15 cellular contexts compared by ENCODE assay signal in the genomic region with DNA sequence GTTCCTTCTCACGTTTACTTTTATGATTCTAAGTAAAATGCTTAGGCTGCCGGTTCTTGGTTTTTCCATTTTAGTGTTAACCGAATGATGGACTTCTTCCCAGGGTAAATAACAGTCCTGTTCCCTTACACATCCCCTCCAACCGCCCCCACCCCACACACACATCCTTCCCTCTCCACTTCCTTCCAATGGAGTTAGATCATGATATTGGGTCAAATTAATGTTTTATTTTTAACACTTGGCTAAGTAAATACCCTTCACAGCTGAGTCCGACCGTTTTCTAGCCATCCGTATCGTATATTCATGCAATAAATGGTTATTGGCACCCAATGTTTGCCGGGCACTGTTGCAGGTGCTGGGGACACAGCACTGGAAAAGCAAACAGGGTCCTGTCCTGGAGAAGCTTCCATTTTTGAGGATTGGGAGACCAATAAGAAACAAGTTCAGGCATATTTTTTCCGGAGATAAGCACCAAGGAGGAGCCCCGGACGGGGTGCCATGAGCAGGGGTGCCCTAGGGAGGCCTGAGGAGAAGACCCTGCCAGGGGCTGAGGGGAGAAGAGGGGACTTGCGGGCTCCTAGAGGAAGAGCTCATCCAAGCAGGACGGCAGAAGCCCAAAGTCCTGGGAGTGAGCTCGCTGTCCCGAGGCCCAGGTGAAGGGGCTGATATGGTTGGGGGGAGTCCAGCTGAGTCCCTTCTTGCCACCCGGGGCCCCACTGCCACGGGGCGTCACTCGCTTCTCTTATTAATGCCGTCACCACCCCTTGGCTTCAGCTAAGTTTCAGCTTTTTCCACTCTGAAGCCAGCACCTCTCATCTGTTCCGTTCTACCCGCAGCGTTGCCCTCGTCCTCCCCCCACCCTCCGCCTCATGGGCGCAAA.
DNase-seq lines count a peak whose midpoint lies in the region; TF ChIP-seq lines count a peak whose summit lies in the region.
"Had no signal": no experiment of that assay in that cellular context is flagged by ENCODE, and none has a peak within 500 bp of the region (broad histone marks: within the 10 kb centered on the region; RNA-seq: fewer than 3 reads in every experiment).

No MANE protein-coding gene starts in this region.

- peaks cover 6% of the 10 kb centered on the region for H3K4me1 Mint-ChIP-seq in chondrocyte (ENCODE audit: low read depth)

- peak overlapping the region; percentile 68 for H3K4me2 ChIP-seq in smooth muscle cell

- TF ChIP-seq POLR2A in lower leg skin (IDR thresholded peaks at IDR 0.05) (no peak), testis (IDR thresholded peaks at IDR 0.05) (no peak)

- WGBS in lower leg skin, 2 donors = 50 to 51% methylated on average over 26 of the region's 27 CpGs
- WGBS in smooth muscle cell (ENCODE audit: low lambda C conversion rate) = 82% methylated on average over 26 of the region's 27 CpGs
- 41 to 42% methylated on average over 27 of the region's 27 CpGs for WGBS in testis, 2 donors

- H3K27me3 Mint-ChIP-seq in chondrocyte (ENCODE audit: low read depth) = peaks cover 9% of the 10 kb centered on the region

- peaks cover 25% of the 10 kb centered on the region for H3K4me1 ChIP-seq in HUES6 (ENCODE audit: control insufficient read depth, insufficient read depth, low read length)
- H3K4me1 ChIP-seq in smooth muscle cell (ENCODE audit: low read depth) = no peaks in the 10 kb centered on the region
- no peaks in the 10 kb centered on the region for H3K4me1 ChIP-seq in testis

- TF ChIP-seq CTCF in chondrocyte (IDR thresholded peaks at IDR 0.05) (no peak), lower leg skin (IDR thresholded peaks at IDR 0.05) (no peak), smooth muscle cell (IDR thresholded peaks at IDR 0.05; ENCODE audit: borderline replicate concordance, insufficient read depth, poor library complexity, severe bottlenecking) (no peak), testis (IDR thresholded peaks at IDR 0.05) (no peak)

- no peaks in the 10 kb centered on the region for H3K36me3 ChIP-seq in HUES6 (ENCODE audit: control insufficient read depth, insufficient read depth, low read length)
- no peaks in the 10 kb centered on the region for H3K36me3 ChIP-seq in smooth muscle cell (ENCODE audit: low read depth)
- H3K36me3 ChIP-seq in testis (ENCODE audit: low read depth, missing control alignments) = no peaks in the 10 kb centered on the region

- no peak overlapping the region for H3K27ac Mint-ChIP-seq in chondrocyte (ENCODE audit: unreplicated experiment)
- H3K27ac Mint-ChIP-seq: T-helper 1 cell treated with Interleukin-12 subunit alpha and Interleukin-12 subunit beta and Interleukin-4 antibody, amounts not matched to agents 30 μg/mL and 1 μg/mL, for 36 hours had no signal

- H3K9ac ChIP-seq in HUES6 (ENCODE audit: low read length) (no peak overlapping the region), smooth muscle cell (ENCODE audit: low read depth) (no peak overlapping the region)

- DNase-seq in chondrocyte (ENCODE audit: low spot score) (peak; percentile 85), lower leg skin (ENCODE audit: low spot score in 2 of 2) (peak; percentile 10 to 80), smooth muscle cell (lab: John Stamatoyannopoulos, UW; ENCODE audit: unreplicated experiment) (no peak), RPMI8226 (no peak), testis (no peak), LoVo (ENCODE audit: low spot score) (no peak)
- DNase-seq: activated CD4-positive, CD25-positive, alpha-beta regulatory T cell; amniotic stem cell; caudate nucleus; COR-L47; effector CD8-positive, alpha-beta T cell; NCI-H1436; NCI-H345 had no signal

- H3K27me3 ChIP-seq in HUES6 (ENCODE audit: control insufficient read depth, insufficient read depth, low read length) (peaks cover 3% of the 10 kb centered on the region; the same call in 1 of the 2 replicates), smooth muscle cell (ENCODE audit: low read depth) (peaks cover 10% of the 10 kb centered on the region), testis (no peaks in the 10 kb centered on the region)

- H3K27ac ChIP-seq in HUES6 (ENCODE audit: low read depth, low read length) = no peak overlapping the region
- H3K27ac ChIP-seq in smooth muscle cell (ENCODE audit: low read depth) = no peak overlapping the region
- H3K27ac ChIP-seq in testis = no peak overlapping the region

- intact Hi-C loops in lower leg skin (cut with DNase I; ENCODE audit: low total_unique reads) = no loop called here
- intact Hi-C loops in testis (cut with DNase I; ENCODE audit: low total_unique reads) = no loop called here

- H2AFZ ChIP-seq in smooth muscle cell (ENCODE audit: low read depth) = no peak overlapping the region

- no peaks in the 10 kb centered on the region for H3K79me2 ChIP-seq in smooth muscle cell (ENCODE audit: low read depth)

- peaks cover 5% of the 10 kb centered on the region for H3K9me3 Mint-ChIP-seq in chondrocyte (ENCODE audit: low read depth)
- H3K9me3 Mint-ChIP-seq: T-helper 1 cell treated with Interleukin-12 subunit alpha and Interleukin-12 subunit beta and Interleukin-4 antibody, amounts not matched to agents 30 μg/mL and 1 μg/mL, for 36 hours had no signal

- H3K9me3 ChIP-seq in HUES6 (ENCODE audit: control insufficient read depth, insufficient read depth, low read depth, low read length) = no peaks in the 10 kb centered on the region
- no peaks in the 10 kb centered on the region for H3K9me3 ChIP-seq in smooth muscle cell (replicated peaks; ENCODE audit: low read depth)
- no peaks in the 10 kb centered on the region for H3K9me3 ChIP-seq in testis

- H3F3A ChIP-seq in smooth muscle cell (ENCODE audit: low read depth) = no peaks in the 10 kb centered on the region

- peak overlapping the region; percentile 43; the same call in 1 of the 2 replicates for H3K4me3 ChIP-seq in HUES6 (ENCODE audit: low read depth, low read length)
- H3K4me3 ChIP-seq in lower leg skin (ENCODE audit: low read depth, poor library complexity, severe bottlenecking) = no peak overlapping the region
- H3K4me3 ChIP-seq in smooth muscle cell = no peak overlapping the region
- H3K4me3 ChIP-seq in testis = peak overlapping the region in 1 of 2 donors; percentile 29

- H4K20me1 ChIP-seq in smooth muscle cell (ENCODE audit: low read depth) = no peaks in the 10 kb centered on the region

- no peak overlapping the region for H3K4me3 Mint-ChIP-seq in chondrocyte (ENCODE audit: unreplicated experiment)
- H3K4me3 Mint-ChIP-seq: T-helper 1 cell treated with Interleukin-12 subunit alpha and Interleukin-12 subunit beta and Interleukin-4 antibody, amounts not matched to agents 30 μg/mL and 1 μg/mL, for 36 hours had no signal

- H3K36me3 Mint-ChIP-seq in chondrocyte (ENCODE audit: low read depth) = peaks cover 2% of the 10 kb centered on the region

Comparison
In these comparisons a context has a peak if more than half of its experiments do, and no peak if none do; other contexts are left out.
1. DNase-seq: peak in chondrocyte (single experiment) and lower leg skin (2 of 2); none in smooth muscle cell (single experiment), RPMI8226 (single experiment), testis (single experiment) and LoVo (single experiment).